In the genomic region with DNA sequence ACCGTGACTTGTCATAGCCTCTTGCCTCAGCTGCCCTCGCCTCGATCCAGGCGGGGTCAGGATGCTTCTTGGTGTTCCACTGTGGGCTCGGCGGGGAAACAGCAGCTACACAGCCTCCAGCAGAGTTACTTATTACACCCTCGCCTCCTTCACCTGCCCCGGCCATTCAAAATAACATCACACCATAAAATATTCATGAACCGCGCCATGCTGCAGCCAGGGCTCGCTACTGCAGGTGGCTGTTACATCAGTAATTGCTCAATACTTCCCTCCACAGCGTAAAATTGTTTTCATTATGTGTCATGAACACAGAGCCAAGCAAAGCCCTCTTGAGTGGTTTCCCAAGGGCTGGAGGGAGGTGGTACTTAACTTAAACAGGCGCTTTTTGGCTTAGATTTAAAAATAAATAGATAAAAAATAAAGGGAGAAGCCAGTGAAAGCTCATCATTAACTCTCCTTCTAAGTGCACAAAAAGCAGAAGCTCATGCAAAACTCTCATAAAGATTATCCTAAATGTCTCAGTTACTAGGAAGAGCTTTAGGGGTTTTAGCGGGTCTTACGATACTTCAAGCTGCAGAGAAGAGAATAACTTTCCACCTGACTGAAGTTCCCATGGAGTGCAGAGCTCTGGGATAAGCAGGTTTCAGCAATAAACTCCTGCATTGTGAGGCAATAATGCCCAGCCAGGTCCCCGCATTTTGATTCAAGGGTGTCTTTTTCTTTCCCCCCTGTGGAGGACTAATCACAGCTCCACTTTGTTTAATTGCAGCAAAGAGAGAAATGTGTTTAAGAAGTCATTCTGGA, we compare ENCODE assay signal across 13 cellular contexts.
DNase-seq lines count a peak whose midpoint lies in the region; ATAC-seq and TF ChIP-seq lines count a peak whose summit lies in the region.
"Had no signal": no experiment of that assay in that cellular context is flagged by ENCODE, and none has a peak within 500 bp of the region (broad histone marks: within the 10 kb centered on the region; RNA-seq: fewer than 3 reads in every experiment).

No MANE protein-coding gene starts in this region.

- no peak overlapping the region for H3K4me3 Mint-ChIP-seq in stimulated activated naive CD8-positive, alpha-beta T cell treated with anti-CD3 and anti-CD28 coated beads, Interleukin-15, amount 100 ng/mL, for 72 hours
- no peak overlapping the region for H3K4me3 Mint-ChIP-seq in activated naive CD8-positive, alpha-beta T cell treated with anti-CD3 and anti-CD28 coated beads for 36 hours

- H3K4me1 ChIP-seq in lung (ENCODE audit: control insufficient read depth in 2 of 2, insufficient read depth in 2 of 2, low read length in 2 of 2) (no peaks in the 10 kb centered on the region), left ventricle myocardium inferior (no peaks in the 10 kb centered on the region)
- H3K4me1 ChIP-seq: tibial artery had no signal

- H3K27me3 Mint-ChIP-seq in stimulated activated naive CD8-positive, alpha-beta T cell treated with anti-CD3 and anti-CD28 coated beads, Interleukin-15, amount 100 ng/mL, for 72 hours = peaks cover 9% of the 10 kb centered on the region
- no peaks in the 10 kb centered on the region for H3K27me3 Mint-ChIP-seq in activated naive CD8-positive, alpha-beta T cell treated with anti-CD3 and anti-CD28 coated beads for 36 hours

- H3K4me3 ChIP-seq in lung (no peak overlapping the region), left ventricle myocardium inferior (no peak overlapping the region)
- H3K4me3 ChIP-seq: tibial artery had no signal

- H3K27ac Mint-ChIP-seq in stimulated activated naive CD8-positive, alpha-beta T cell treated with anti-CD3 and anti-CD28 coated beads, Interleukin-15, amount 100 ng/mL, for 72 hours = no peak overlapping the region
- H3K27ac Mint-ChIP-seq in activated naive CD8-positive, alpha-beta T cell treated with anti-CD3 and anti-CD28 coated beads for 36 hours = no peak overlapping the region

- H3K4me1 Mint-ChIP-seq in stimulated activated naive CD8-positive, alpha-beta T cell treated with anti-CD3 and anti-CD28 coated beads, Interleukin-15, amount 100 ng/mL, for 72 hours = no peaks in the 10 kb centered on the region
- no peaks in the 10 kb centered on the region for H3K4me1 Mint-ChIP-seq in activated naive CD8-positive, alpha-beta T cell treated with anti-CD3 and anti-CD28 coated beads for 36 hours

- intact Hi-C loops in left ventricle myocardium inferior (cut with micrococcal nuclease) = no loop called here

- no peaks in the 10 kb centered on the region for H3K9me3 Mint-ChIP-seq in stimulated activated naive CD8-positive, alpha-beta T cell treated with anti-CD3 and anti-CD28 coated beads, Interleukin-15, amount 100 ng/mL, for 72 hours
- H3K9me3 Mint-ChIP-seq in activated naive CD8-positive, alpha-beta T cell treated with anti-CD3 and anti-CD28 coated beads for 36 hours = peaks cover under 1% of the 10 kb centered on the region

- TF ChIP-seq CTCF in lung (IDR thresholded peaks at IDR 0.05; ENCODE audit: control extremely low read depth, extremely low read depth) = no peak
- no peak for TF ChIP-seq CTCF in left ventricle myocardium inferior (IDR thresholded peaks at IDR 0.05; ENCODE audit: borderline replicate concordance)

- H3K36me3 Mint-ChIP-seq in activated naive CD8-positive, alpha-beta T cell treated with anti-CD3 and anti-CD28 coated beads for 36 hours = no peaks in the 10 kb centered on the region

- DNase-seq in Daoy (ENCODE audit: low read depth) = peak; percentile 86
- DNase-seq in NCI-H146 treated with DMSO at 0.1 percent for 48 hours (lab: John Stamatoyannopoulos, UW; ENCODE audit: unreplicated experiment) = peak; percentile 69
- peak; percentile 71 for DNase-seq in SHP77 treated with DMSO at 0.1 percent for 48 hours (lab: John Stamatoyannopoulos, UW)
- no peak for DNase-seq in lung (ENCODE audit: low spot score)
- DNase-seq in foreskin melanocyte = no peak
- DNase-seq in stimulated activated naive CD8-positive, alpha-beta T cell treated with anti-CD3 and anti-CD28 coated beads, Interleukin-15, amount 100 ng/mL, for 72 hours = no peak
- no peak for DNase-seq in left ventricle myocardium inferior
- no peak for DNase-seq in activated naive CD8-positive, alpha-beta T cell treated with anti-CD3 and anti-CD28 coated beads for 36 hours
- DNase-seq: activated CD8-positive, alpha-beta memory T cell treated with anti-CD3 and anti-CD28 coated beads, Interleukin-2, amount 50 U/mL, for 4 hours; caudate nucleus; KG1 had no signal

- H3K9me3 ChIP-seq in lung (ENCODE audit: control insufficient read depth in 2 of 2, insufficient read depth in 1 of 2, low read length in 1 of 2) (no peaks in the 10 kb centered on the region), left ventricle myocardium inferior (replicated peaks) (no peaks in the 10 kb centered on the region)
- H3K9me3 ChIP-seq: neutrophil, tibial artery had no signal

- WGBS in lung, 2 donors = 48 to 58% methylated on average over 16 of the region's 16 CpGs

- no peak overlapping the region for H3K27ac ChIP-seq in lung (ENCODE audit: low read depth in 1 of 2, low read length in 1 of 2)
- no peak overlapping the region for H3K27ac ChIP-seq in left ventricle myocardium inferior (replicated peaks)
- H3K27ac ChIP-seq: neutrophil, tibial artery had no signal

- ATAC-seq in lung (ENCODE audit: insufficient read depth, low FRiP score) = peak; percentile 53
- no peak for ATAC-seq in stimulated activated naive CD8-positive, alpha-beta T cell treated with anti-CD3 and anti-CD28 coated beads, Interleukin-15, amount 100 ng/mL, for 72 hours

- H3K27me3 ChIP-seq in lung (ENCODE audit: control insufficient read depth, insufficient read depth) (no peaks in the 10 kb centered on the region), left ventricle myocardium inferior (ENCODE audit: low read depth) (no peaks in the 10 kb centered on the region)
- H3K27me3 ChIP-seq: neutrophil had no signal

- no peaks in the 10 kb centered on the region for H3K36me3 ChIP-seq in lung (ENCODE audit: control insufficient read depth in 2 of 2, insufficient read depth in 2 of 2, low read length in 2 of 2)
- H3K36me3 ChIP-seq in left ventricle myocardium inferior = no peaks in the 10 kb centered on the region
- H3K36me3 ChIP-seq: neutrophil, tibial artery had no signal

Comparison
In these comparisons a context has a peak if more than half of its experiments do, and no peak if none do; other contexts are left out.
1. DNase-seq: peak in Daoy (single experiment), NCI-H146 treated with DMSO at 0.1 percent for 48 hours (single experiment) and SHP77 treated with DMSO at 0.1 percent for 48 hours (single experiment); none in lung (single experiment), foreskin melanocyte (single experiment), stimulated activated naive CD8-positive, alpha-beta T cell treated with anti-CD3 and anti-CD28 coated beads, Interleukin-15, amount 100 ng/mL, for 72 hours (0 of 2), left ventricle myocardium inferior (single experiment) and activated naive CD8-positive, alpha-beta T cell treated with anti-CD3 and anti-CD28 coated beads for 36 hours (single experiment).